In the genomic region with DNA sequence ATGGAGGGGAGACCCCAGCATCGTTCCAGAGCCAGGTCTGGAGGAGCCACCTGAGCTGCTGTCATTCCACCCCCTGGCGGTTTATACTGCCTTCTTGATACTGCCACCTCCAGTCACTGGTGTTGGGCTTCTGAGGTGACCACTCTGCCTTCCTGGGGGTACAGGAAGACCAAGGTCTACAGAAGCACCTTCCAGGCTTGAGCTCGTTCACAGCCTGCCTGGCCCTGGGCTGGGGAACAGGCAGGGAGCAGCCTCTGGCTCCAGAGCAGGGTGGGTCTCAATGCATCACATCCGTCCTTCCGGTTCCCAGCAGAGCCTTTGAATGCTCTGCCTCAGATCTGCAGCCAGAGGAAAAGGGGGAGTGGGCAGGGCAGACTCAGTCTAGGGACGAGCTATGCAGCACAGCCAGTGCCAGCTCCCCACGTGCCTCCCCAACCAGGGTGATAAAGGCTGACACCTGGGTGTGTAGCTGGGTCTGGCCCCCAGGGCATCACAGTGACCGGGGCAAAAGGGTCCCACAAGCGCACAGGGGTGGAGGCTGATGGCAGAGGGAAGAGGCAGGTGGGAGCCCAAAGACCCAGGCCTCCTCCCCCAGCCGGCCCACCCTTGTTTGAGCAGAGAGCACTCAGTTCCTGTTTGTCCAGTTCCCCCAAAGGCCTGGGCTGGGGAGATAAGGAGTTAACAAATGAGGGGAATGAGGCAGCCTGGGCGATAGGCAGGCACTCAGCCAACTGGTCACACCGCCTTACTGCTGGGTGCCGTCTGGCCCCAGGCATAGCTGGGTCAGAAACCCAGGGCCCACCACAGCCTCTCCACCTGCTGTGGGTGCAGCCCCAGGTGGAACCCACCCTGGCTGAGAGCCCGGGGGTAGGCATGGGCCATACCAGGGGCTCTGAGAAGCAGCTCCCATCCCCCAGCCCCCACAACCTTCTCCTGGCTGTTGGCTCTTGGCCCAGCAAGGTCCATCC, we compare ENCODE assay signal across 1 cellular context.
TF ChIP-seq lines count a peak whose summit lies in the region.

No MANE protein-coding gene starts in this region.

TF ChIP-seq in K562, 482 proteins besides CTCF, POLR2A, EP300 and RAD21 (continued from another document and continues in another):
- TF ChIP-seq, protein P1, sequence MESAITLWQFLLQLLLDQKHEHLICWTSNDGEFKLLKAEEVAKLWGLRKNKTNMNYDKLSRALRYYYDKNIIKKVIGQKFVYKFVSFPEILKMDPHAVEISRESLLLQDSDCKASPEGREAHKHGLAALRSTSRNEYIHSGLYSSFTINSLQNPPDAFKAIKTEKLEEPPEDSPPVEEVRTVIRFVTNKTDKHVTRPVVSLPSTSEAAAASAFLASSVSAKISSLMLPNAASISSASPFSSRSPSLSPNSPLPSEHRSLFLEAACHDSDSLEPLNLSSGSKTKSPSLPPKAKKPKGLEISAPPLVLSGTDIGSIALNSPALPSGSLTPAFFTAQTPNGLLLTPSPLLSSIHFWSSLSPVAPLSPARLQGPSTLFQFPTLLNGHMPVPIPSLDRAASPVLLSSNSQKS (CRISPR knock-in tag; IDR thresholded peaks at IDR 0.05), result no peak
- TF ChIP-seq NR4A1 (CRISPR knock-in tag; IDR thresholded peaks at IDR 0.05), result no peak
- TF ChIP-seq NR4A1 (tag; IDR thresholded peaks at IDR 0.05), result no peak
- TF ChIP-seq, protein P2, sequence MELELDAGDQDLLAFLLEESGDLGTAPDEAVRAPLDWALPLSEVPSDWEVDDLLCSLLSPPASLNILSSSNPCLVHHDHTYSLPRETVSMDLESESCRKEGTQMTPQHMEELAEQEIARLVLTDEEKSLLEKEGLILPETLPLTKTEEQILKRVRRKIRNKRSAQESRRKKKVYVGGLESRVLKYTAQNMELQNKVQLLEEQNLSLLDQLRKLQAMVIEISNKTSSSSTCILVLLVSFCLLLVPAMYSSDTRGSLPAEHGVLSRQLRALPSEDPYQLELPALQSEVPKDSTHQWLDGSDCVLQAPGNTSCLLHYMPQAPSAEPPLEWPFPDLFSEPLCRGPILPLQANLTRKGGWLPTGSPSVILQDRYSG (tag; conservative IDR thresholded peaks at IDR 0.05; ENCODE audit: low read depth), result peak; percentile 50; the same call in 1 of the 2 replicates
- TF ChIP-seq ZC3H11A (IDR thresholded peaks at IDR 0.05; ENCODE audit: low read depth, low read length), result no peak
- TF ChIP-seq IFI16 (CRISPR knock-in tag; IDR thresholded peaks at IDR 0.05), result 0 out of 2 replicates have a peak, but pooled peaks have one; percentile 12
- TF ChIP-seq, protein P3, sequence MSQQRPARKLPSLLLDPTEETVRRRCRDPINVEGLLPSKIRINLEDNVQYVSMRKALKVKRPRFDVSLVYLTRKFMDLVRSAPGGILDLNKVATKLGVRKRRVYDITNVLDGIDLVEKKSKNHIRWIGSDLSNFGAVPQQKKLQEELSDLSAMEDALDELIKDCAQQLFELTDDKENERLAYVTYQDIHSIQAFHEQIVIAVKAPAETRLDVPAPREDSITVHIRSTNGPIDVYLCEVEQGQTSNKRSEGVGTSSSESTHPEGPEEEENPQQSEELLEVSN (IDR thresholded peaks at IDR 0.05; ENCODE audit: borderline replicate concordance in 1 of 2, extremely low read depth in 1 of 2, insufficient read depth in 1 of 2, insufficient read length in 1 of 2, low read depth in 1 of 2, low read length in 1 of 2, poor library complexity in 1 of 2, severe bottlenecking in 1 of 2), result no peak
- TF ChIP-seq ZNF77 (CRISPR knock-in tag; IDR thresholded peaks at IDR 0.05), result no peak
- no peak for TF ChIP-seq U2AF1 (optimal IDR thresholded peaks at IDR 0.05; ENCODE audit: low read depth, low read length)
- TF ChIP-seq KDM1A (IDR thresholded peaks at IDR 0.05), result no peak
- TF ChIP-seq, protein P4, sequence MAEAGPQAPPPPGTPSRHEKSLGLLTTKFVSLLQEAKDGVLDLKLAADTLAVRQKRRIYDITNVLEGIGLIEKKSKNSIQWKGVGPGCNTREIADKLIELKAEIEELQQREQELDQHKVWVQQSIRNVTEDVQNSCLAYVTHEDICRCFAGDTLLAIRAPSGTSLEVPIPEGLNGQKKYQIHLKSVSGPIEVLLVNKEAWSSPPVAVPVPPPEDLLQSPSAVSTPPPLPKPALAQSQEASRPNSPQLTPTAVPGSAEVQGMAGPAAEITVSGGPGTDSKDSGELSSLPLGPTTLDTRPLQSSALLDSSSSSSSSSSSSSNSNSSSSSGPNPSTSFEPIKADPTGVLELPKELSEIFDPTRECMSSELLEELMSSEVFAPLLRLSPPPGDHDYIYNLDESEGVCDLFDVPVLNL (CRISPR knock-in tag; IDR thresholded peaks at IDR 0.05; ENCODE audit: low read depth), result no peak
- no peak for TF ChIP-seq ZNF253 (CRISPR knock-in tag; conservative IDR thresholded peaks at IDR 0.05)
- peak; percentile 77 for TF ChIP-seq SMAD4 (CRISPR knock-in tag; conservative IDR thresholded peaks at IDR 0.05)
- TF ChIP-seq MTA2 (IDR thresholded peaks at IDR 0.05; ENCODE audit: low read depth), result peak; percentile 79
- TF ChIP-seq GATAD2B (IDR thresholded peaks at IDR 0.05; ENCODE audit: borderline replicate concordance), result no peak; the same call in none of the 2 replicates
- TF ChIP-seq ZNF311 (CRISPR knock-in tag; IDR thresholded peaks at IDR 0.05), result 0 out of 2 replicates have a peak, but pooled peaks have one; percentile 20
- TF ChIP-seq C11orf30 (IDR thresholded peaks at IDR 0.05; ENCODE audit: low read depth), result no peak
- TF ChIP-seq, protein P5, sequence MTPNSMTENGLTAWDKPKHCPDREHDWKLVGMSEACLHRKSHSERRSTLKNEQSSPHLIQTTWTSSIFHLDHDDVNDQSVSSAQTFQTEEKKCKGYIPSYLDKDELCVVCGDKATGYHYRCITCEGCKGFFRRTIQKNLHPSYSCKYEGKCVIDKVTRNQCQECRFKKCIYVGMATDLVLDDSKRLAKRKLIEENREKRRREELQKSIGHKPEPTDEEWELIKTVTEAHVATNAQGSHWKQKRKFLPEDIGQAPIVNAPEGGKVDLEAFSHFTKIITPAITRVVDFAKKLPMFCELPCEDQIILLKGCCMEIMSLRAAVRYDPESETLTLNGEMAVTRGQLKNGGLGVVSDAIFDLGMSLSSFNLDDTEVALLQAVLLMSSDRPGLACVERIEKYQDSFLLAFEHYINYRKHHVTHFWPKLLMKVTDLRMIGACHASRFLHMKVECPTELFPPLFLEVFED (CRISPR knock-in tag; conservative IDR thresholded peaks at IDR 0.05), result no peak
- TF ChIP-seq, protein P6, sequence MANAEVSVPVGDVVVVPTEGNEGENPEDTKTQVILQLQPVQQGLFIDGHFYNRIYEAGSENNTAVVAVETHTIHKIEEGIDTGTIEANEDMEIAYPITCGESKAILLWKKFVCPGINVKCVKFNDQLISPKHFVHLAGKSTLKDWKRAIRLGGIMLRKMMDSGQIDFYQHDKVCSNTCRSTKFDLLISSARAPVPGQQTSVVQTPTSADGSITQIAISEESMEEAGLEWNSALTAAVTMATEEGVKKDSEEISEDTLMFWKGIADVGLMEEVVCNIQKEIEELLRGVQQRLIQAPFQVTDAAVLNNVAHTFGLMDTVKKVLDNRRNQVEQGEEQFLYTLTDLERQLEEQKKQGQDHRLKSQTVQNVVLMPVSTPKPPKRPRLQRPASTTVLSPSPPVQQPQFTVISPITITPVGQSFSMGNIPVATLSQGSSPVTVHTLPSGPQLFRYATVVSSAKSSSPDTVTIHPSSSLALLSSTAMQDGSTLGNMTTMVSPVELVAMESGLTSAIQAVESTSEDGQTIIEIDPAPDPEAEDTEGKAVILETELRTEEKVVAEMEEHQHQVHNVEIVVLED (CRISPR knock-in tag; IDR thresholded peaks at IDR 0.05), result no peak
- peak; percentile 66; the same call in 1 of the 2 replicates for TF ChIP-seq EP400 (IDR thresholded peaks at IDR 0.05)
- TF ChIP-seq MYNN (IDR thresholded peaks at IDR 0.05), result peak; percentile 88
- TF ChIP-seq MYNN (CRISPR knock-in tag; IDR thresholded peaks at IDR 0.05), result no peak
- no peak for TF ChIP-seq TARDBP (IDR thresholded peaks at IDR 0.05)
- no peak for TF ChIP-seq ZNF586 (CRISPR knock-in tag; conservative IDR thresholded peaks at IDR 0.05)
- 0 out of 2 replicates have a peak, but pooled peaks have one; percentile 32 for TF ChIP-seq ZNF41 (CRISPR knock-in tag; conservative IDR thresholded peaks at IDR 0.05)
- TF ChIP-seq ZKSCAN3 (CRISPR knock-in tag; IDR thresholded peaks at IDR 0.05), result no peak
- no peak for TF ChIP-seq COPS2 (conservative IDR thresholded peaks at IDR 0.05)
- no peak for TF ChIP-seq DDX20 (tag; IDR thresholded peaks at IDR 0.05; ENCODE audit: low read depth)
- peak; percentile 40; the same call in 1 of the 2 replicates for TF ChIP-seq RNF2 (IDR thresholded peaks at IDR 0.05)
- peak; percentile 65 for TF ChIP-seq NEUROD1 (IDR thresholded peaks at IDR 0.05; ENCODE audit: borderline replicate concordance, low read depth, low read length, partially characterized antibody)
- TF ChIP-seq, protein P7, sequence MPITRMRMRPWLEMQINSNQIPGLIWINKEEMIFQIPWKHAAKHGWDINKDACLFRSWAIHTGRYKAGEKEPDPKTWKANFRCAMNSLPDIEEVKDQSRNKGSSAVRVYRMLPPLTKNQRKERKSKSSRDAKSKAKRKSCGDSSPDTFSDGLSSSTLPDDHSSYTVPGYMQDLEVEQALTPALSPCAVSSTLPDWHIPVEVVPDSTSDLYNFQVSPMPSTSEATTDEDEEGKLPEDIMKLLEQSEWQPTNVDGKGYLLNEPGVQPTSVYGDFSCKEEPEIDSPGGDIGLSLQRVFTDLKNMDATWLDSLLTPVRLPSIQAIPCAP (CRISPR knock-in tag; IDR thresholded peaks at IDR 0.05; ENCODE audit: borderline replicate concordance), result no peak
- TF ChIP-seq, protein P8, sequence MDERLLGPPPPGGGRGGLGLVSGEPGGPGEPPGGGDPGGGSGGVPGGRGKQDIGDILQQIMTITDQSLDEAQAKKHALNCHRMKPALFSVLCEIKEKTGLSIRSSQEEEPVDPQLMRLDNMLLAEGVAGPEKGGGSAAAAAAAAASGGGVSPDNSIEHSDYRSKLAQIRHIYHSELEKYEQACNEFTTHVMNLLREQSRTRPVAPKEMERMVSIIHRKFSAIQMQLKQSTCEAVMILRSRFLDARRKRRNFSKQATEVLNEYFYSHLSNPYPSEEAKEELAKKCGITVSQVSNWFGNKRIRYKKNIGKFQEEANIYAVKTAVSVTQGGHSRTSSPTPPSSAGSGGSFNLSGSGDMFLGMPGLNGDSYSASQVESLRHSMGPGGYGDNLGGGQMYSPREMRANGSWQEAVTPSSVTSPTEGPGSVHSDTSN (CRISPR knock-in tag; IDR thresholded peaks at IDR 0.05; ENCODE audit: low read depth), result no peak
- TF ChIP-seq, protein P8 (tag; conservative IDR thresholded peaks at IDR 0.05; ENCODE audit: low read depth), result peak; percentile 51
- TF ChIP-seq ZNF436 (CRISPR knock-in tag; IDR thresholded peaks at IDR 0.05), result no peak
- TF ChIP-seq PHB (CRISPR knock-in tag; IDR thresholded peaks at IDR 0.05), result no peak
- no peak for TF ChIP-seq MIER1 (IDR thresholded peaks at IDR 0.05; ENCODE audit: low read depth)
- TF ChIP-seq, protein P9, sequence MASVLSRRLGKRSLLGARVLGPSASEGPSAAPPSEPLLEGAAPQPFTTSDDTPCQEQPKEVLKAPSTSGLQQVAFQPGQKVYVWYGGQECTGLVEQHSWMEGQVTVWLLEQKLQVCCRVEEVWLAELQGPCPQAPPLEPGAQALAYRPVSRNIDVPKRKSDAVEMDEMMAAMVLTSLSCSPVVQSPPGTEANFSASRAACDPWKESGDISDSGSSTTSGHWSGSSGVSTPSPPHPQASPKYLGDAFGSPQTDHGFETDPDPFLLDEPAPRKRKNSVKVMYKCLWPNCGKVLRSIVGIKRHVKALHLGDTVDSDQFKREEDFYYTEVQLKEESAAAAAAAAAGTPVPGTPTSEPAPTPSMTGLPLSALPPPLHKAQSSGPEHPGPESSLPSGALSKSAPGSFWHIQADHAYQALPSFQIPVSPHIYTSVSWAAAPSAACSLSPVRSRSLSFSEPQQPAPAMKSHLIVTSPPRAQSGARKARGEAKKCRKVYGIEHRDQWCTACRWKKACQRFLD (CRISPR knock-in tag; IDR thresholded peaks at IDR 0.05), result peak; percentile 70; the same call in 1 of the 2 replicates
- TF ChIP-seq, protein P10, sequence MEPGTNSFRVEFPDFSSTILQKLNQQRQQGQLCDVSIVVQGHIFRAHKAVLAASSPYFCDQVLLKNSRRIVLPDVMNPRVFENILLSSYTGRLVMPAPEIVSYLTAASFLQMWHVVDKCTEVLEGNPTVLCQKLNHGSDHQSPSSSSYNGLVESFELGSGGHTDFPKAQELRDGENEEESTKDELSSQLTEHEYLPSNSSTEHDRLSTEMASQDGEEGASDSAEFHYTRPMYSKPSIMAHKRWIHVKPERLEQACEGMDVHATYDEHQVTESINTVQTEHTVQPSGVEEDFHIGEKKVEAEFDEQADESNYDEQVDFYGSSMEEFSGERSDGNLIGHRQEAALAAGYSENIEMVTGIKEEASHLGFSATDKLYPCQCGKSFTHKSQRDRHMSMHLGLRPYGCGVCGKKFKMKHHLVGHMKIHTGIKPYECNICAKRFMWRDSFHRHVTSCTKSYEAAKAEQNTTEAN (CRISPR knock-in tag; IDR thresholded peaks at IDR 0.05), result 0 out of 2 replicates have a peak, but pooled peaks have one; percentile 27
- TF ChIP-seq MEF2D (tag; conservative IDR thresholded peaks at IDR 0.05; ENCODE audit: low read depth), result no peak; the same call in 1 of the 2 replicates
- no peak for TF ChIP-seq PURB (CRISPR knock-in tag; IDR thresholded peaks at IDR 0.05; ENCODE audit: low read depth)
- TF ChIP-seq TGIF2 (CRISPR knock-in tag; IDR thresholded peaks at IDR 0.05), result no peak
- no peak for TF ChIP-seq TAF15 (IDR thresholded peaks at IDR 0.05; ENCODE audit: low read depth, low read length)
- TF ChIP-seq, protein P11, sequence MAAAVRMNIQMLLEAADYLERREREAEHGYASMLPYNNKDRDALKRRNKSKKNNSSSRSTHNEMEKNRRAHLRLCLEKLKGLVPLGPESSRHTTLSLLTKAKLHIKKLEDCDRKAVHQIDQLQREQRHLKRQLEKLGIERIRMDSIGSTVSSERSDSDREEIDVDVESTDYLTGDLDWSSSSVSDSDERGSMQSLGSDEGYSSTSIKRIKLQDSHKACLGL (CRISPR knock-in tag; IDR thresholded peaks at IDR 0.05; ENCODE audit: borderline replicate concordance, poor library complexity, severe bottlenecking), result no peak
- TF ChIP-seq, protein P12, sequence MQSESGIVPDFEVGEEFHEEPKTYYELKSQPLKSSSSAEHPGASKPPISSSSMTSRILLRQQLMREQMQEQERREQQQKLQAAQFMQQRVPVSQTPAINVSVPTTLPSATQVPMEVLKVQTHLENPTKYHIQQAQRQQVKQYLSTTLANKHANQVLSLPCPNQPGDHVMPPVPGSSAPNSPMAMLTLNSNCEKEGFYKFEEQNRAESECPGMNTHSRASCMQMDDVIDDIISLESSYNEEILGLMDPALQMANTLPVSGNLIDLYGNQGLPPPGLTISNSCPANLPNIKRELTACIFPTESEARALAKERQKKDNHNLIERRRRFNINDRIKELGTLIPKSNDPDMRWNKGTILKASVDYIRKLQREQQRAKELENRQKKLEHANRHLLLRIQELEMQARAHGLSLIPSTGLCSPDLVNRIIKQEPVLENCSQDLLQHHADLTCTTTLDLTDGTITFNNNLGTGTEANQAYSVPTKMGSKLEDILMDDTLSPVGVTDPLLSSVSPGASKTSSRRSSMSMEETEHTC (IDR thresholded peaks at IDR 0.05), result peak; percentile 28; the same call in 1 of the 2 replicates
- no peak for TF ChIP-seq DNMT1 (IDR thresholded peaks at IDR 0.05)
